22 cellular contexts compared by ENCODE assay signal in the genomic region with DNA sequence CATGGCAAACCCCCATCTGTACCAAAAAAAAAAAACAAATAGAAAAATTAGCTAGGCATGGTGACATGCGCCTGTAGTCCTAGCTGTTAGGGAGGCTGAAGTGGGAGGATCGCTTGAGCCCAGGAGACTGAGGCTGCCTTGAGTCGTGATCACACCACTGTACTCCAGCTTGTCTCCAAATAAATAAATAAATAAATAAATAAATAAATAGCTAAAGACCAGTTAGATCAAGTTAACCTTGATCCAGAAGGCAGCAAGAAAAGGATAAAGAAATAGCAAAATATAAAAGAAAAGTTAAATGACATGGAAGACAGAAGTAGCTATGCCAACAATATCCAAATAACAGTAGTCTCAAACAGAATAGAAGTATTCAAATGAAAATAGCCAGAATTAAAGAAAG.
"Had no signal": no experiment of that assay in that cellular context is flagged by ENCODE, and none has a peak within 500 bp of the region (broad histone marks: within the 10 kb centered on the region; RNA-seq: fewer than 3 reads in every experiment).

No MANE protein-coding gene starts in this region.

- H3K4me3 Mint-ChIP-seq: memory B cell; naive B cell; natural killer cell treated with Interleukin-12 subunit alpha and Interleukin-12 subunit beta and Interleukin-15 and Interleukin-18, amount 100 ng/mL, for 72 hours; neural crest cell; stimulated activated memory B cell treated with anti-CD40 and anti-IgM and Interleukin-4, amounts not matched to agents 10 μg/mL and 1 μg/mL and 100 μg/mL, for 72 hours had no signal

- H3K27ac ChIP-seq: dorsolateral prefrontal cortex, gastrocnemius medialis, neutrophil, pancreas, testis, tibial artery had no signal

- ATAC-seq: gastrocnemius medialis; left cardiac atrium; lower lobe of right lung; natural killer cell treated with Interleukin-12 subunit alpha and Interleukin-12 subunit beta and Interleukin-15 and Interleukin-18, amount 100 ng/mL, for 72 hours; pancreas; sciatic nerve; stimulated activated memory B cell treated with anti-CD40 and anti-IgM and Interleukin-4, amounts not matched to agents 10 μg/mL and 1 μg/mL and 100 μg/mL, for 72 hours; stimulated activated naive CD8-positive, alpha-beta T cell treated with anti-CD3 and anti-CD28 coated beads, Interleukin-15, Interleukin-2, amounts not matched to agents 100 U/mL and 50 U/mL, for 24 hours had no signal

- H3K4me1 ChIP-seq: lower lobe of right lung, pancreas, tibial artery had no signal

- H3K27ac Mint-ChIP-seq: memory B cell; natural killer cell treated with Interleukin-12 subunit alpha and Interleukin-12 subunit beta and Interleukin-15 and Interleukin-18, amount 100 ng/mL, for 72 hours; stimulated activated memory B cell treated with anti-CD40 and anti-IgM and Interleukin-4, amounts not matched to agents 10 μg/mL and 1 μg/mL and 100 μg/mL, for 72 hours had no signal

- H3K9me3 Mint-ChIP-seq: memory B cell; naive B cell; natural killer cell treated with Interleukin-12 subunit alpha and Interleukin-12 subunit beta and Interleukin-15 and Interleukin-18, amount 100 ng/mL, for 72 hours; neural crest cell; stimulated activated memory B cell treated with anti-CD40 and anti-IgM and Interleukin-4, amounts not matched to agents 10 μg/mL and 1 μg/mL and 100 μg/mL, for 72 hours had no signal

- H3K27me3 ChIP-seq: dorsolateral prefrontal cortex, gastrocnemius medialis, neutrophil, pancreas, testis, tibial artery had no signal

- H3K9me3 ChIP-seq: gastrocnemius medialis, left ventricle myocardium inferior, lower lobe of right lung, neutrophil, pancreas, testis, tibial artery had no signal

- H3K27me3 Mint-ChIP-seq: memory B cell; naive B cell; natural killer cell treated with Interleukin-12 subunit alpha and Interleukin-12 subunit beta and Interleukin-15 and Interleukin-18, amount 100 ng/mL, for 72 hours; stimulated activated memory B cell treated with anti-CD40 and anti-IgM and Interleukin-4, amounts not matched to agents 10 μg/mL and 1 μg/mL and 100 μg/mL, for 72 hours; type B pancreatic cell had no signal

- DNase-seq: cerebellar nuclear complex; dorsolateral prefrontal cortex; effector CD4-positive, alpha-beta T cell; gastrocnemius medialis; head of caudate nucleus; left cardiac atrium; left ventricle myocardium inferior; lower lobe of right lung; naive B cell; pancreas; stimulated activated CD4-positive, alpha-beta T cell treated with anti-CD3 and anti-CD28 coated beads, Interleukin-4, amount 100 ng/mL, for 4 hours; stimulated activated naive CD8-positive, alpha-beta T cell treated with anti-CD3 and anti-CD28 coated beads, Interleukin-15, Interleukin-2, amounts not matched to agents 100 U/mL and 50 U/mL, for 24 hours; substantia nigra; testis; tibial artery had no signal

- H3K4me3 ChIP-seq: dorsolateral prefrontal cortex, gastrocnemius medialis, left ventricle myocardium inferior, lower lobe of right lung, pancreas, testis, tibial artery had no signal
